In genomic region chr21:31731112-31731801, GRCh38 we compare ENCODE assay signal across 7 cellular contexts. TPM values are rescaled to one million over a fixed set of nuclear protein-coding genes. Genes with fewer than 3 reads are reported as not detected.
DNase-seq lines count a peak whose midpoint lies in the region; ATAC-seq and TF ChIP-seq lines count a peak whose summit lies in the region.

No MANE protein-coding gene starts in this region.

- TF ChIP-seq CTCF in GM13977 (IDR thresholded peaks at IDR 0.05; ENCODE audit: extremely low read depth, insufficient read depth, missing control alignments) (peak; percentile 40), HFFc6 (IDR thresholded peaks at IDR 0.05) (peak; percentile 54)

- no peaks in the 10 kb centered on the region for H3K9me3 Mint-ChIP-seq in HFFc6
- H3K9me3 Mint-ChIP-seq in naive thymus-derived CD8-positive, alpha-beta T cell = no peaks in the 10 kb centered on the region

- H3K4me3 Mint-ChIP-seq in HFFc6 = no peak overlapping the region; the same call in 1 of the 2 replicates
- H3K4me3 Mint-ChIP-seq in naive thymus-derived CD8-positive, alpha-beta T cell = peak overlapping the region in 7 of 10 donors; percentile 52 to 94 (median 89)

- POLR2A ChIA-PET in naive thymus-derived CD8-positive, alpha-beta T cell (lab: Charles Lee) = interaction anchor here (0.7 to 1.0 kb wide), 4 partner anchors 42 to 838 kb away, joined by 3 to 4 read pairs (median 4); partner anchors contain the start of gene SOD1

- peak; percentile 28 for ATAC-seq in esophagus mucosa
- peak; percentile 45 to 52 for ATAC-seq in naive thymus-derived CD8-positive, alpha-beta T cell

- in situ Hi-C loops in GM13977 (cut with MboI; ENCODE audit: low pct_unique_long_range_greater_than_20kb, low sequenced_read_pairs, unreplicated experiment) = no loop called here

- DNase-seq in GM13977 (ENCODE audit: low spot score) (peak; percentile 68), HFFc6 (no peak), NCI-H460 (ENCODE audit: extremely low read depth, low read depth) (peak; percentile 7), substantia nigra (lab: John Stamatoyannopoulos, UW) (peak in 38 of 49 donors; percentile 8 to 71 (median 40))
- DNase-seq in activated T-cell treated with anti-CD3 and anti-CD28 coated beads, Interleukin-2, amount 50 U/mL, for 1 hour = peak; percentile 59
- DNase-seq in naive thymus-derived CD8-positive, alpha-beta T cell = peak; percentile 39 to 72 (median 56)

- H3K27me3 Mint-ChIP-seq in HFFc6 (ENCODE audit: insufficient read depth) = peaks cover 2% of the 10 kb centered on the region; the same call in 1 of the 2 replicates
- no peaks in the 10 kb centered on the region for H3K27me3 Mint-ChIP-seq in naive thymus-derived CD8-positive, alpha-beta T cell

- H3K27ac ChIP-seq in substantia nigra (ENCODE audit: low read depth, low read length, poor library complexity, severe bottlenecking) = peak overlapping the region; percentile 90

- no peaks in the 10 kb centered on the region for H3K4me1 Mint-ChIP-seq in HFFc6 (ENCODE audit: low read depth)
- peaks cover 0 to 32% (median 11%) of the 10 kb centered on the region in 4 donors for H3K4me1 Mint-ChIP-seq in naive thymus-derived CD8-positive, alpha-beta T cell

- no peaks in the 10 kb centered on the region; the same call in 1 of the 2 replicates for H3K36me3 Mint-ChIP-seq in HFFc6 (ENCODE audit: low read depth)
- H3K36me3 Mint-ChIP-seq in naive thymus-derived CD8-positive, alpha-beta T cell = peaks cover 0 to 2% (median 0%) of the 10 kb centered on the region in 3 donors

- peak overlapping the region; percentile 86 for H3K27ac Mint-ChIP-seq in HFFc6
- peak overlapping the region; percentile 49 to 96 (median 86) for H3K27ac Mint-ChIP-seq in naive thymus-derived CD8-positive, alpha-beta T cell

RNA-seq across cellular contexts. Expression of gene SCAF4, which starts 0.7 kb away (rescaled TPM):
- total RNA-seq in HFFc6 (2021; fragmentation: NEBNext Ultra II Directional; extraction: Animal tissue kit (Norgen Biotek cat#: 25700)) = 10 to 100 TPM; 21.8 to 28.4 (median 26.3) TPM
- total RNA-seq in NCI-H460 (2014; rRNA removed; shearing (Covaris generic)) = 7.1 and 7.2 TPM in 2 replicates
- polyA plus RNA-seq in NCI-H460 (2014; cell fraction: nucleus; rRNA removed) = 9.1 and 9.6 TPM in 2 replicates
- 19.8 TPM for total RNA-seq in esophagus mucosa
- total RNA-seq in naive thymus-derived CD8-positive, alpha-beta T cell = 10 to 100 TPM; 59.2 to 67.1 TPM
- polyA plus RNA-seq in naive thymus-derived CD8-positive, alpha-beta T cell = 10 to 100 TPM; 12.2 to 29.0 (median 21.1) TPM
